Comparison of ENCODE assay signal across 8 cellular contexts in the genomic region with DNA sequence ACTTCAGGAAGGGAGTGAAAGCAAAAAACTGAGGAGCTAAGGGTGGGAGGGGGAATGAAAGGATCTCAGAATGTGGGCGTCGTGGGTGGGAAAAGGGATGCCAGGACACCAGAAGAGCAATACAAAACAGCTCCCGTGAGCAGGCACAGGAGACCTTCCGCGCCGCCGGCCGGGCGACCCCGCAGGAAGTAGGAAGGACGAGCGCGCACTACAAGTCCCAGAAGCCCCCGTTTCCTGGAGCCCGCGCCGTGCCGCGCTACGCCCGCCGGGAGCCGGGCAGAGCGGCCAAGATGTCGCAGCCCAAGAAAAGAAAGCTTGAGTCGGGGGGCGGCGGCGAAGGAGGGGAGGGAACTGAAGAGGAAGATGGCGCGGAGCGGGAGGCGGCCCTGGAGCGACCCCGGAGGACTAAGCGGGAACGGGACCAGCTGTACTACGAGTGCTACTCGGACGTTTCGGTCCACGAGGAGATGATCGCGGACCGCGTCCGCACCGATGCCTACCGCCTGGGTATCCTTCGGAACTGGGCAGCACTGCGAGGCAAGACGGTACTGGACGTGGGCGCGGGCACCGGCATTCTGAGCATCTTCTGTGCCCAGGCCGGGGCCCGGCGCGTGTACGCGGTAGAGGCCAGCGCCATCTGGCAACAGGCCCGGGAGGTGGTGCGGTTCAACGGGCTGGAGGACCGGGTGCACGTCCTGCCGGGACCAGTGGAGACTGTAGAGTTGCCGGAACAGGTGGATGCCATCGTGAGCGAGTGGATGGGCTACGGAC. TPM values are rescaled to one million over a fixed set of nuclear protein-coding genes. Genes with fewer than 3 reads are reported as not detected.
DNase-seq lines count a peak whose midpoint lies in the region; ATAC-seq and FAIRE-seq lines count a peak whose summit lies in the region.

A gene (plus strand): TSS at position 249 of the 771 bp plus-strand sequence. CDS start 42 bp downstream, at position 291.

- POLR2A ChIA-PET in naive thymus-derived CD4-positive, alpha-beta T cell (lab: Charles Lee): interaction anchor here (0.7 to 1.1 kb wide), 3 partner anchors 14 to 89 kb away, joined by 3 read pairs; no protein-coding TSS in a partner anchor

- no peak for FAIRE-seq in RCC 7860 (lab: Jason Lieb, UNC)

- H3K27me3 Mint-ChIP-seq in naive thymus-derived CD4-positive, alpha-beta T cell: no peaks in the 10 kb centered on the region
- H3K27me3 Mint-ChIP-seq in stimulated activated memory B cell treated with anti-CD40 and anti-IgM and Interleukin-4, amounts not matched to agents 10 μg/mL and 1 μg/mL and 100 μg/mL, for 72 hours: no peaks in the 10 kb centered on the region

- peak within 1 kb of the TSS; percentile 95 for H3K4me3 ChIP-seq in naive thymus-derived CD4-positive, alpha-beta T cell (ENCODE audit: low read length)

- H3K9me3 ChIP-seq in naive thymus-derived CD4-positive, alpha-beta T cell (ENCODE audit: control insufficient read depth in 2 of 3, low read length in 3 of 3): no peaks in the 10 kb centered on the region

- peak within 1 kb of the TSS; percentile 80 for H3K27ac ChIP-seq in naive thymus-derived CD4-positive, alpha-beta T cell (ENCODE audit: low read depth, low read length)

- DNase-seq in DMS53 (lab: John Stamatoyannopoulos, UW) (peak; percentile 88), KBM-7 (peak; percentile 83), RCC 7860 (ENCODE audit: low spot score) (peak; percentile 71), activated T-helper 1 cell treated with Interleukin-2 at 50 U/mL for 16 hours (ENCODE audit: low read depth) (peak; percentile 66), fibroblast of gingiva (ENCODE audit: low read depth) (peak; percentile 76)
- peak; percentile 62 to 85 (median 82) for DNase-seq in naive thymus-derived CD4-positive, alpha-beta T cell

- no peaks in the 10 kb centered on the region for H3K27me3 ChIP-seq in naive thymus-derived CD4-positive, alpha-beta T cell (ENCODE audit: control insufficient read depth in 2 of 2, insufficient read depth in 2 of 2, low read length in 2 of 2)

- peaks cover 0 to 6% (median 0%) of the 10 kb centered on the region in 11 donors for H3K9me3 Mint-ChIP-seq in naive thymus-derived CD4-positive, alpha-beta T cell
- H3K9me3 Mint-ChIP-seq in stimulated activated memory B cell treated with anti-CD40 and anti-IgM and Interleukin-4, amounts not matched to agents 10 μg/mL and 1 μg/mL and 100 μg/mL, for 72 hours: no peaks in the 10 kb centered on the region

- intact Hi-C loops in naive thymus-derived CD4-positive, alpha-beta T cell (cut with micrococcal nuclease): loop anchor here (2.0 to 5.0 kb wide), 4 partner anchors 86 to 1146 kb away; a partner anchor contains a TSS

- peaks cover 0 to 17% (median 7%) of the 10 kb centered on the region in 5 donors for H3K36me3 Mint-ChIP-seq in naive thymus-derived CD4-positive, alpha-beta T cell
- peaks cover 17% of the 10 kb centered on the region for H3K36me3 Mint-ChIP-seq in stimulated activated memory B cell treated with anti-CD40 and anti-IgM and Interleukin-4, amounts not matched to agents 10 μg/mL and 1 μg/mL and 100 μg/mL, for 72 hours

- H3K27ac Mint-ChIP-seq in naive thymus-derived CD4-positive, alpha-beta T cell: peak within 1 kb of the TSS; percentile 95 to 98 (median 97)
- H3K27ac Mint-ChIP-seq in stimulated activated memory B cell treated with anti-CD40 and anti-IgM and Interleukin-4, amounts not matched to agents 10 μg/mL and 1 μg/mL and 100 μg/mL, for 72 hours: peak within 1 kb of the TSS; percentile 95

- ATAC-seq in GM21619 (IDR thresholded peaks at IDR 0.05; ENCODE audit: unreplicated experiment): peak; percentile 90
- peak; percentile 94 for ATAC-seq in naive thymus-derived CD4-positive, alpha-beta T cell
- ATAC-seq in stimulated activated memory B cell treated with anti-CD40 and anti-IgM and Interleukin-4, amounts not matched to agents 10 μg/mL and 1 μg/mL and 100 μg/mL, for 72 hours: peak; percentile 97

- peaks cover 19 to 41% (median 29%) of the 10 kb centered on the region in 7 donors for H3K4me1 Mint-ChIP-seq in naive thymus-derived CD4-positive, alpha-beta T cell
- peaks cover 21% of the 10 kb centered on the region for H3K4me1 Mint-ChIP-seq in stimulated activated memory B cell treated with anti-CD40 and anti-IgM and Interleukin-4, amounts not matched to agents 10 μg/mL and 1 μg/mL and 100 μg/mL, for 72 hours

- in situ Hi-C loops in KBM-7 (cut with MboI; ENCODE audit: low pct_unique_long_range_greater_than_20kb, low sequenced_read_pairs): no loop called here

- peaks cover 0 to 7% (median 0%) of the 10 kb centered on the region in 3 experiments for H3K36me3 ChIP-seq in naive thymus-derived CD4-positive, alpha-beta T cell (ENCODE audit: control insufficient read depth in 2 of 3, insufficient read depth in 3 of 3, low read length in 3 of 3)

- peaks cover 11 to 12% of the 10 kb centered on the region in 2 donors for H3K4me1 ChIP-seq in naive thymus-derived CD4-positive, alpha-beta T cell (ENCODE audit: control insufficient read depth in 2 of 2, insufficient read depth in 2 of 2, low read length in 2 of 2)

- CTCF ChIA-PET in naive thymus-derived CD4-positive, alpha-beta T cell (lab: Charles Lee): interaction anchor here (0.5 kb wide), 1 partner anchor 911 kb away, joined by 3 read pairs; no protein-coding TSS in a partner anchor

- H3K4me3 Mint-ChIP-seq in naive thymus-derived CD4-positive, alpha-beta T cell: peak within 1 kb of the TSS; percentile 96 to 100 (median 98)
- H3K4me3 Mint-ChIP-seq in stimulated activated memory B cell treated with anti-CD40 and anti-IgM and Interleukin-4, amounts not matched to agents 10 μg/mL and 1 μg/mL and 100 μg/mL, for 72 hours: peak within 1 kb of the TSS; percentile 97

RNA-seq across cellular contexts. Expression of the gene that starts here (rescaled TPM):
- total RNA-seq in naive thymus-derived CD4-positive, alpha-beta T cell: 10 to 100 TPM in 4 of 5 experiments, 1 to 10 TPM in 1; 7.4 to 22.1 (median 17.5) TPM
- polyA plus RNA-seq in naive thymus-derived CD4-positive, alpha-beta T cell: 10 to 100 TPM; 19.0 to 23.6 TPM

Comparison
In these comparisons a context has a peak if more than half of its experiments do, and no peak if none do; other contexts are left out.
1. Peak in every context shown above with its lines: DNase-seq, ATAC-seq, H3K4me3 ChIP-seq and H3K27ac ChIP-seq.